Comparison of ENCODE assay signal across 1 cellular context in the genomic region with DNA sequence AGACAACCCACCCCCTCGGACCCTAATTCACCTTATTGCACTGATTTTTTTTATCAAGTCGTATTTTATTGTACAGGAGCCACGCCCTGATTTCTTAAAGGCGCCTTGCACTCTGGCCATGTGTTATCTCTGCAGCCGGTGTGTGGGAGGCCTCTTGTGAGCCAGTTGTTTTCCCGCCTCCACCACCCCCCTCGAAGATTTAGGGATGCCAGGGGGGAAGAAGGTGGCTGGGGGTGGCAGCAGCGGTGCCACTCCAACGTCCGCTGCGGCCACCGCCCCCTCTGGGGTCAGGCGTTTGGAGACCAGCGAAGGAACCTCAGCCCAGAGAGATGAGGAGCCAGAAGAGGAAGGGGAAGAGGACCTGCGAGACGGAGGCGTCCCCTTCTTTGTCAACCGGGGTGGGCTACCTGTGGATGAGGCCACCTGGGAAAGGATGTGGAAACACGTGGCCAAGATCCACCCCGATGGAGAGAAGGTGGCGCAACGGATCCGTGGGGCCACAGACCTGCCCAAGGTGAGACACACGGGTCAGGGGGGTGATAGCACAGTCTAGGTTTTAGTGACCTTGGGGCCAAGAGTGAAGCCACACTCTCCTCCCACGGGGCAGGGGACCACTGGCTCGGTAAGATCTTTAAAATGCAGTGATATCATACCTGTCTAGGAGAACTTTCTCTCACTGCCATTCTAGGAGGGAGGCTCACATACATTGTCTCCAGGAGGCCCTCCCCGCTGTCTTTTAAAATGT.
TF ChIP-seq lines count a peak whose summit lies in the region.

No MANE protein-coding gene starts in this region.

TF ChIP-seq in GM12878, 131 proteins besides CTCF, POLR2A, EP300 and RAD21 (continued from another document):
- TF ChIP-seq E4F1 (IDR thresholded peaks at IDR 0.05; ENCODE audit: borderline replicate concordance, partially characterized antibody) (no peak), KDM1A (IDR thresholded peaks at IDR 0.05; ENCODE audit: borderline replicate concordance) (no peak), RFX5 (IDR thresholded peaks at IDR 0.05; ENCODE audit: low read depth, low read length) (no peak), IKZF1 (conservative IDR thresholded peaks at IDR 0.05) (no peak)
